27 cellular contexts compared by ENCODE assay signal in the genomic region with DNA sequence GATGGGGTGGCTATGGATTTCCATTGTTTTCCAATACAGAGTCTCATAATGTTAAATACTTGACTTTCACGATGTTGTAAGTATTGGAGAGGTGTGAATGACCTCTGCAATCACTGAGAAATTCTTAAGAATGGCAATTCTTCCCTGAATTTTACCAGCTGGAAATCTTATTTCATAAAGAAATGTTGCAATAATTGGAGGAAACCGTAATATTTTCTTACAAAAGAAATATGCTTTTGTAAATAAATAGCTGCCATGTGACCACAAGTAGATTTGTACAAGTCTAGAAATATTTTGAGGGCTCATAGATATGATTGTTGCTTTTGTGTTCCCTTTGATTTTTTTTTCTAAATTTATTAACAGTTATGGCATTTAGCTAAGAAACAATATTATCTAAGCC.
"Had no signal": no experiment of that assay in that cellular context is flagged by ENCODE, and none has a peak within 500 bp of the region (broad histone marks: within the 10 kb centered on the region; RNA-seq: fewer than 3 reads in every experiment).

No MANE protein-coding gene starts in this region.

- H3K36me3 ChIP-seq: brain microvascular endothelial cell, esophagus muscularis mucosa, gastroesophageal sphincter, heart right ventricle had no signal

- H3K4me3 ChIP-seq: coronary artery, esophagus muscularis mucosa, gastroesophageal sphincter, heart right ventricle had no signal

- H3K9me3 ChIP-seq: esophagus muscularis mucosa, gastroesophageal sphincter, heart right ventricle had no signal

- H3K27me3 ChIP-seq: brain microvascular endothelial cell, esophagus muscularis mucosa, gastroesophageal sphincter, heart right ventricle had no signal

- DNase-seq: activated CD4-positive, alpha-beta memory T cell treated with anti-CD3 and anti-CD28 coated beads for 36 hours; activated CD4-positive, alpha-beta T cell treated with anti-CD3 and anti-CD28 coated beads for 36 hours; activated CD4-positive, alpha-beta T cell treated with anti-CD3 and anti-CD28 coated beads, Interleukin-2, amount 10 ng/mL, durations not matched to agents 24 days and 14 days; activated CD4-positive, CD25-positive, alpha-beta regulatory T cell; activated CD4-positive, CD25-positive, alpha-beta regulatory T cell treated with anti-CD3 and anti-CD28 coated beads, Interleukin-2, amount 50 U/mL, for 72 hours; activated CD8-positive, alpha-beta memory T cell treated with anti-CD3 and anti-CD28 coated beads, Interleukin-2, amount 10 ng/mL, durations not matched to agents 7 days and 5 days; activated CD8-positive, alpha-beta memory T cell treated with anti-CD3 and anti-CD28 coated beads, Interleukin-2, amount 50 U/mL, for 4 hours; activated CD8-positive, alpha-beta T cell treated with anti-CD3 and anti-CD28 coated beads, Interleukin-2, amount 10 ng/mL, durations not matched to agents 7 days and 5 days; activated effector memory CD4-positive, alpha-beta T cell treated with anti-CD3 and anti-CD28 coated beads, Interleukin-2, amount 50 U/mL, for 16 hours; activated naive CD4-positive, alpha-beta T cell treated with anti-CD3 and anti-CD28 coated beads for 36 hours; activated naive CD8-positive, alpha-beta T cell treated with anti-CD3 and anti-CD28 coated beads for 36 hours; activated naive CD8-positive, alpha-beta T cell treated with anti-CD3 and anti-CD28 coated beads, Interleukin-2, amount 50 U/mL, for 24 hours; activated T-cell treated with anti-CD3 and anti-CD28 coated beads, Interleukin-2, amount 50 U/mL, for 1 hour; activated T-cell treated with anti-CD3 and anti-CD28 coated beads, Interleukin-2, amount 50 U/mL, for 48 hours; amniotic stem cell; anterior cingulate cortex; brain microvascular endothelial cell; dermis blood vessel endothelial cell; effector CD4-positive, alpha-beta T cell; effector memory CD8-positive, alpha-beta T cell; erythroblast; foreskin melanocyte; heart right ventricle; T-helper 2 cell had no signal

- H3K4me1 ChIP-seq: heart right ventricle had no signal

- ATAC-seq: activated CD4-positive, alpha-beta T cell treated with anti-CD3 and anti-CD28 coated beads for 36 hours; activated CD8-positive, alpha-beta memory T cell treated with anti-CD3 and anti-CD28 coated beads, Interleukin-2, amount 10 ng/mL, durations not matched to agents 7 days and 5 days; activated CD8-positive, alpha-beta T cell treated with anti-CD3 and anti-CD28 coated beads, Interleukin-2, amount 10 ng/mL, durations not matched to agents 7 days and 5 days; activated naive CD8-positive, alpha-beta T cell treated with anti-CD3 and anti-CD28 coated beads, Interleukin-2, amount 50 U/mL, for 24 hours; effector memory CD8-positive, alpha-beta T cell; gastroesophageal sphincter; heart right ventricle had no signal
